Comparison of ENCODE assay signal across 17 cellular contexts in genomic region chr6:89729818-89730217, GRCh38.
DNase-seq lines count a peak whose midpoint lies in the region; ATAC-seq and TF ChIP-seq lines count a peak whose summit lies in the region.
"Had no signal": no experiment of that assay in that cellular context is flagged by ENCODE, and none has a peak within 500 bp of the region (broad histone marks: within the 10 kb centered on the region; RNA-seq: fewer than 3 reads in every experiment).

No MANE protein-coding gene starts in this region.

- H3K4me1 ChIP-seq in psoas muscle, result no peaks in the 10 kb centered on the region
- H3K4me1 ChIP-seq: A549, tibial nerve had no signal

- H3K27ac Mint-ChIP-seq in activated T-cell treated with anti-CD3 and anti-CD28 coated beads, Interleukin-2, amount 50 U/mL, for 72 hours, result peak overlapping the region; percentile 14
- H3K27ac Mint-ChIP-seq: activated CD8-positive, alpha-beta T cell treated with anti-CD3 and anti-CD28 coated beads for 36 hours; CD4-positive, alpha-beta T cell had no signal

- peaks cover 7 to 89% of the 10 kb centered on the region in 2 donors for H3K36me3 ChIP-seq in psoas muscle (ENCODE audit: insufficient read depth in 1 of 2, low read depth in 1 of 2)

- DNase-seq in activated T-cell treated with anti-CD3 and anti-CD28 coated beads, Interleukin-2, amount 50 U/mL, for 72 hours, result no peak
- no peak for DNase-seq in activated T-cell treated with anti-CD3 and anti-CD28 coated beads, Interleukin-2, amount 50 U/mL, for 1 hour
- peak; percentile 58 for DNase-seq in renal cortical epithelial cell (ENCODE audit: low read depth)
- no peak for DNase-seq in coronary artery (ENCODE audit: low spot score)
- no peak for DNase-seq in psoas muscle
- no peak for DNase-seq in NCI-H1092 (lab: John Stamatoyannopoulos, UW)
- DNase-seq: activated CD8-positive, alpha-beta T cell treated with anti-CD3 and anti-CD28 coated beads for 36 hours; activated effector memory CD4-positive, alpha-beta T cell treated with anti-CD3 and anti-CD28 coated beads, Interleukin-2, amount 50 U/mL, for 16 hours; CD4-positive, alpha-beta T cell; NCI-H1694 treated with DMSO at 0.1 percent for 48 hours; stimulated activated CD4-positive, alpha-beta T cell treated with anti-CD3 and anti-CD28 coated beads, Interleukin-4, amount 100 ng/mL, for 24 hours had no signal

- peaks cover 20 to 43% of the 10 kb centered on the region in 2 donors for H3K36me3 Mint-ChIP-seq in activated T-cell treated with anti-CD3 and anti-CD28 coated beads, Interleukin-2, amount 50 U/mL, for 72 hours (ENCODE audit: insufficient read depth in 2 of 2)

- no peaks in the 10 kb centered on the region for H3K27me3 ChIP-seq in psoas muscle (ENCODE audit: insufficient read depth in 3 of 3, low read length in 2 of 3)
- H3K27me3 ChIP-seq: tibial nerve had no signal

- no peak for ATAC-seq in activated T-cell treated with anti-CD3 and anti-CD28 coated beads, Interleukin-2, amount 50 U/mL, for 72 hours (replicated peaks in 1 of 2)
- ATAC-seq in GM21786 (IDR thresholded peaks at IDR 0.05; ENCODE audit: unreplicated experiment) (peak; percentile 89), HG03342 (IDR thresholded peaks at IDR 0.05; ENCODE audit: unreplicated experiment) (peak; percentile 79), psoas muscle (no peak)
- ATAC-seq: A549; activated CD8-positive, alpha-beta T cell treated with anti-CD3 and anti-CD28 coated beads for 36 hours; SK-N-SH treated with all-trans-retinoic acid at 6 μM for 48 hours had no signal

- no peak overlapping the region for H3K27ac ChIP-seq in coronary artery
- no peak overlapping the region for H3K27ac ChIP-seq in psoas muscle
- H3K27ac ChIP-seq: A549, epithelial cell of prostate, tibial nerve had no signal

- 95 to 100% (median 95%) methylated on average over 1 of the region's 1 CpG for WGBS in psoas muscle, 3 donors

- no peak for TF ChIP-seq CTCF in coronary artery (IDR thresholded peaks at IDR 0.05)
- TF ChIP-seq CTCF in psoas muscle (IDR thresholded peaks at IDR 0.05), result no peak

- no peaks in the 10 kb centered on the region for H3K4me1 Mint-ChIP-seq in activated T-cell treated with anti-CD3 and anti-CD28 coated beads, Interleukin-2, amount 50 U/mL, for 72 hours (ENCODE audit: low read depth)

- no peaks in the 10 kb centered on the region for H3K27me3 Mint-ChIP-seq in activated T-cell treated with anti-CD3 and anti-CD28 coated beads, Interleukin-2, amount 50 U/mL, for 72 hours (ENCODE audit: low read depth)
- H3K27me3 Mint-ChIP-seq: activated CD8-positive, alpha-beta T cell treated with anti-CD3 and anti-CD28 coated beads for 36 hours; CD4-positive, alpha-beta T cell had no signal

- no peaks in the 10 kb centered on the region for H3K9me3 ChIP-seq in psoas muscle
- H3K9me3 ChIP-seq: A549, tibial nerve had no signal

- intact Hi-C loops in psoas muscle (cut with DNase I), result no loop called here

- H3K4me3 ChIP-seq in coronary artery, result no peak overlapping the region
- H3K4me3 ChIP-seq in psoas muscle, result no peak overlapping the region
- H3K4me3 ChIP-seq: A549, tibial nerve had no signal

- H3K9me3 Mint-ChIP-seq in activated T-cell treated with anti-CD3 and anti-CD28 coated beads, Interleukin-2, amount 50 U/mL, for 72 hours, result no peaks in the 10 kb centered on the region
- H3K9me3 Mint-ChIP-seq: activated CD8-positive, alpha-beta T cell treated with anti-CD3 and anti-CD28 coated beads for 36 hours; CD4-positive, alpha-beta T cell had no signal

- H3K4me3 Mint-ChIP-seq in activated T-cell treated with anti-CD3 and anti-CD28 coated beads, Interleukin-2, amount 50 U/mL, for 72 hours, result no peak overlapping the region
- H3K4me3 Mint-ChIP-seq: activated CD8-positive, alpha-beta T cell treated with anti-CD3 and anti-CD28 coated beads for 36 hours; CD4-positive, alpha-beta T cell had no signal

Comparison
In these comparisons a context has a peak if more than half of its experiments do, and no peak if none do; other contexts are left out.
1. ATAC-seq: peak in GM21786 (single experiment) and HG03342 (single experiment); none in activated T-cell treated with anti-CD3 and anti-CD28 coated beads, Interleukin-2, amount 50 U/mL, for 72 hours (0 of 2) and psoas muscle (0 of 4).